14 cellular contexts compared by ENCODE assay signal in the genomic region with DNA sequence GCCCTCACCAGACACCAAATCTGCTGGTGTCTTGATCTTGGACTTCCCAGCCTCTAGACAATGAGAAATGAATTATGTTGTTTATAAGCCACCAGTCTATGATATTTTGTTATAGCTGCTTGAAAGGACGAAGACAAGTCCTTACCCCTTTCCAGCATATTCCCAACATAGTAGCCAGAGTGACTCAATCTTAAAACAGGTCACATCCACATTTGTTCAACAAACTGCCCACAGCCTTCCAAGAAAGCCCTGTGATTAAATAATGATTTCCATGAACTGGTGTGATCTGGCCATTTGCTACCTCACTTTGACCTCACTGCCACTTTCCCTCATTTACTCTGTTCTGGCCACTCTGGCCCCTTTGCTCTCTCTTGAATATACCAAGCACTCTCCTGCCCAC.
DNase-seq lines count a peak whose midpoint lies in the region; FAIRE-seq and TF ChIP-seq lines count a peak whose summit lies in the region.
"Had no signal": no experiment of that assay in that cellular context is flagged by ENCODE, and none has a peak within 500 bp of the region (broad histone marks: within the 10 kb centered on the region; RNA-seq: fewer than 3 reads in every experiment).

No MANE protein-coding gene starts in this region.

- no peaks in the 10 kb centered on the region for H3K9me3 ChIP-seq in mesenchymal stem cell (ENCODE audit: control insufficient read depth, low read length)
- no peaks in the 10 kb centered on the region for H3K9me3 ChIP-seq in uterus
- H3K9me3 ChIP-seq: HAP-1 had no signal

- peak overlapping the region in 1 of 2 experiments; percentile 1 for H3K18ac ChIP-seq in mesenchymal stem cell (ENCODE audit: low read depth in 1 of 2, low read length in 2 of 2)

- H3K4me1 ChIP-seq in mesenchymal stem cell (ENCODE audit: control insufficient read depth, insufficient read depth, low read depth, low read length) (peaks cover 4% of the 10 kb centered on the region), uterus (no peaks in the 10 kb centered on the region)
- H3K4me1 ChIP-seq: HAP-1 had no signal

- no peak overlapping the region for H3K9ac ChIP-seq in mesenchymal stem cell (ENCODE audit: low read length)
- H3K9ac ChIP-seq: BLaER1 had no signal

- H3K36me3 ChIP-seq in mesenchymal stem cell (ENCODE audit: control insufficient read depth in 1 of 2, insufficient read depth in 2 of 2, low read depth in 1 of 2, low read length in 2 of 2) (no peaks in the 10 kb centered on the region), uterus (no peaks in the 10 kb centered on the region)
- H3K36me3 ChIP-seq: BLaER1, HAP-1 had no signal

- peak; percentile 53 for FAIRE-seq in GM12892 (lab: Jason Lieb, UNC)

- 86% methylated on average over 1 of the region's 1 CpG for WGBS in mesenchymal stem cell

- no peak overlapping the region for H3K23ac ChIP-seq in mesenchymal stem cell (ENCODE audit: low read length in 2 of 2)

- intact Hi-C loops in uterus (cut with DNase I; ENCODE audit: low total_unique reads): no loop called here

- H3K4me3 ChIP-seq in mesenchymal stem cell (ENCODE audit: insufficient read depth in 1 of 2, low read depth in 1 of 2, low read length in 2 of 2) (no peak overlapping the region), uterus (no peak overlapping the region)
- H3K4me3 ChIP-seq: BLaER1, HAP-1 had no signal

- peak overlapping the region in 1 of 2 experiments; percentile 1 for H3K14ac ChIP-seq in mesenchymal stem cell (ENCODE audit: low read length in 2 of 2)

- DNase-seq in GM12892 (ENCODE audit: insufficient read length) (no peak), M059J (ENCODE audit: low read depth) (peak; percentile 51), mesenchymal stem cell (peak; percentile 19), renal cortical epithelial cell (ENCODE audit: low read depth) (peak; percentile 70), cortex of kidney (lab: John Stamatoyannopoulos, UW) (no peak), uterus (no peak)
- no peak for DNase-seq in activated CD8-positive, alpha-beta memory T cell treated with anti-CD3 and anti-CD28 coated beads for 24 hours
- DNase-seq: 8988T, DMS153, DMS79, GDM1 had no signal

- H2BK15ac ChIP-seq in mesenchymal stem cell (ENCODE audit: low read depth, poor library complexity, severe bottlenecking): no peak overlapping the region

- no peak overlapping the region for H3K4ac ChIP-seq in mesenchymal stem cell (ENCODE audit: low read depth in 1 of 2, low read length in 2 of 2)

- no peak overlapping the region for H2BK5ac ChIP-seq in mesenchymal stem cell (ENCODE audit: low read depth, low read length, poor library complexity, severe bottlenecking)

- no peak for TF ChIP-seq CTCF in uterus (IDR thresholded peaks at IDR 0.05)

- H2BK12ac ChIP-seq in mesenchymal stem cell (ENCODE audit: low read length in 2 of 2): peak overlapping the region in 1 of 2 experiments; percentile 6

- no peak overlapping the region for H2AFZ ChIP-seq in mesenchymal stem cell (ENCODE audit: low read depth, low read length)

- TF ChIP-seq POLR2A in GM12892 (IDR thresholded peaks at IDR 0.05; ENCODE audit: low read depth, low read length): no peak
- no peak for TF ChIP-seq POLR2A in uterus (IDR thresholded peaks at IDR 0.05)

- no peak overlapping the region for H3K27ac ChIP-seq in mesenchymal stem cell (ENCODE audit: low read length, poor library complexity, severe bottlenecking)
- no peak overlapping the region for H3K27ac ChIP-seq in uterus
- H3K27ac ChIP-seq: BLaER1, HL-60 had no signal

- H3K27me3 ChIP-seq in mesenchymal stem cell (ENCODE audit: control insufficient read depth in 1 of 2, insufficient read depth in 1 of 2, low read length in 2 of 2) (peaks cover 0 to 4% of the 10 kb centered on the region in 2 experiments), uterus (no peaks in the 10 kb centered on the region)
- H3K27me3 ChIP-seq: BLaER1 had no signal

- H2AK5ac ChIP-seq in mesenchymal stem cell (ENCODE audit: low read length, severe bottlenecking): no peak overlapping the region

- no peak overlapping the region for H3K4me2 ChIP-seq in mesenchymal stem cell (ENCODE audit: low read length, poor library complexity, severe bottlenecking)
- H3K4me2 ChIP-seq: BLaER1 had no signal

- no peaks in the 10 kb centered on the region for H3K79me1 ChIP-seq in mesenchymal stem cell (replicated peaks; ENCODE audit: low read length, poor library complexity, severe bottlenecking)

- no peak overlapping the region for H4K91ac ChIP-seq in mesenchymal stem cell (ENCODE audit: low read length)

- H4K8ac ChIP-seq in mesenchymal stem cell (ENCODE audit: low read length): no peak overlapping the region

- no peak overlapping the region for H2BK120ac ChIP-seq in mesenchymal stem cell (ENCODE audit: low read depth, low read length)

Comparison
In these comparisons a context has a peak if more than half of its experiments do, and no peak if none do; other contexts are left out.
1. DNase-seq: peak in M059J (single experiment), mesenchymal stem cell (single experiment) and renal cortical epithelial cell (single experiment); none in GM12892 (single experiment), cortex of kidney (single experiment), uterus (0 of 2) and activated CD8-positive, alpha-beta memory T cell treated with anti-CD3 and anti-CD28 coated beads for 24 hours (single experiment).